Comparison of ENCODE assay signal across 9 cellular contexts in the genomic region with DNA sequence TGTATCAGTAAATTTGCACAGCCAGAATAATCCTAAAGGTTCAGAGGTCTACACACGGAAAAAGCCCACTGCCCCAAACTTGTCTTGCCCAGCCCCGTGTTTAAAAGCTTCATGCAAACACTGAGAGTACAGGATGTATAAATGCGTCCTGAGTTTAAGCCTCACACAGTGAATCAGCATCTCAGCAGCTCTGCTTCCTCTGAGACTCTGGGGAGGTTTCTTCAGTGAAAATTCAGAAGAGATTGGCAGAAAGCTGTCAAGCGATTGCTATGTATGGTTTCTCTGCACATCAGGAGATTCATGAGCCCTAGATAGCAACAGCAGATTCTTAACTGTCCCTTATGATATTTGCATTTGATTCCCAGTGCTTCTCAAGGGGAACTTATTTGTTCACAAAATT. TPM values are rescaled to one million over a fixed set of nuclear protein-coding genes. Genes with fewer than 3 reads are reported as not detected.
DNase-seq lines count a peak whose midpoint lies in the region; ATAC-seq and TF ChIP-seq lines count a peak whose summit lies in the region.
"Had no signal": no experiment of that assay in that cellular context is flagged by ENCODE, and none has a peak within 500 bp of the region (broad histone marks: within the 10 kb centered on the region; RNA-seq: fewer than 3 reads in every experiment).

No MANE protein-coding gene starts in this region.

- H3K9me3 ChIP-seq in cardiac muscle cell (ENCODE audit: low read depth): no peaks in the 10 kb centered on the region
- no peaks in the 10 kb centered on the region for H3K9me3 ChIP-seq in right cardiac atrium (ENCODE audit: control insufficient read depth, low read length)
- H3K9me3 ChIP-seq in WERI-Rb-1 (ENCODE audit: severe bottlenecking): peaks cover 2% of the 10 kb centered on the region

- H3K27ac ChIP-seq in cardiac muscle cell: peak overlapping the region; percentile 17
- no peak overlapping the region for H3K27ac ChIP-seq in right cardiac atrium (ENCODE audit: low read length)
- H3K27ac ChIP-seq in WERI-Rb-1: peak overlapping the region; percentile 90
- H3K27ac ChIP-seq: foreskin keratinocyte had no signal

- H3K27me3 ChIP-seq in cardiac muscle cell (no peaks in the 10 kb centered on the region), right cardiac atrium (ENCODE audit: control insufficient read depth, insufficient read depth) (no peaks in the 10 kb centered on the region), WERI-Rb-1 (ENCODE audit: insufficient read depth, low read depth, severe bottlenecking) (no peaks in the 10 kb centered on the region)
- H3K27me3 ChIP-seq: foreskin keratinocyte had no signal

- intact Hi-C loops in right cardiac atrium (cut with DNase I): no loop called here

- no peak for ATAC-seq in right cardiac atrium
- no peak for ATAC-seq in HG03457 (IDR thresholded peaks at IDR 0.05; ENCODE audit: unreplicated experiment)
- no peak for ATAC-seq in HG03135 (IDR thresholded peaks at IDR 0.05; ENCODE audit: unreplicated experiment)
- no peak for ATAC-seq in GM19035 (IDR thresholded peaks at IDR 0.05; ENCODE audit: unreplicated experiment)
- ATAC-seq: foreskin keratinocyte had no signal

- no peak overlapping the region for H3K4me3 ChIP-seq in cardiac muscle cell
- no peak overlapping the region for H3K4me3 ChIP-seq in right cardiac atrium (ENCODE audit: low read length)
- peak overlapping the region; percentile 25 for H3K4me3 ChIP-seq in WERI-Rb-1 (ENCODE audit: low read depth, low read length)
- H3K4me3 ChIP-seq in foreskin fibroblast (ENCODE audit: low read depth in 1 of 2, low read length in 2 of 2): no peak overlapping the region

- WGBS in right cardiac atrium: 24% methylated on average over 4 of the region's 4 CpGs

- no peaks in the 10 kb centered on the region for H3K36me3 ChIP-seq in cardiac muscle cell
- H3K36me3 ChIP-seq in WERI-Rb-1: no peaks in the 10 kb centered on the region

- H3K4me1 ChIP-seq in cardiac muscle cell (ENCODE audit: low read depth) (peaks cover 16% of the 10 kb centered on the region), right cardiac atrium (ENCODE audit: control insufficient read depth, insufficient read depth, low read length) (peaks cover 5% of the 10 kb centered on the region)

- no peak for TF ChIP-seq CTCF in cardiac muscle cell (IDR thresholded peaks at IDR 0.05; ENCODE audit: low read depth, low read length)
- TF ChIP-seq CTCF in WERI-Rb-1 (IDR thresholded peaks at IDR 0.05; ENCODE audit: low read depth, low read length): no peak
- no peak for TF ChIP-seq CTCF in foreskin fibroblast (IDR thresholded peaks at IDR 0.05; ENCODE audit: low read depth, low read length)

- DNase-seq in cardiac muscle cell (ENCODE audit: low read depth in 1 of 2, low spot score in 1 of 2): peak in 1 of 2 donors; percentile 24
- DNase-seq in right cardiac atrium: no peak
- DNase-seq in WERI-Rb-1: no peak
- peak; percentile 36 to 65 for DNase-seq in foreskin fibroblast
- DNase-seq in ureter (ENCODE audit: low spot score): peak; percentile 36

RNA-seq across cellular contexts. Expression of gene CRACDL, which starts 27.1 kb away (rescaled TPM):
- total RNA-seq in cardiac muscle cell (0.04 and 0.06 TPM in 2 replicates), right cardiac atrium (1 to 10 TPM; 4.7 to 5.7 (median 5.1) TPM), ureter (25.5 TPM)
- polyA plus RNA-seq in cardiac muscle cell (0.32 TPM in 1 of 2 replicates, not detected in the other), right cardiac atrium (2.7 TPM)

Comparison
In these comparisons a context has a peak if more than half of its experiments do, and no peak if none do; other contexts are left out.
1. DNase-seq: peak in foreskin fibroblast (2 of 2) and ureter (single experiment); none in right cardiac atrium (0 of 3) and WERI-Rb-1 (single experiment).